2 cellular contexts compared by ENCODE assay signal in the genomic region with DNA sequence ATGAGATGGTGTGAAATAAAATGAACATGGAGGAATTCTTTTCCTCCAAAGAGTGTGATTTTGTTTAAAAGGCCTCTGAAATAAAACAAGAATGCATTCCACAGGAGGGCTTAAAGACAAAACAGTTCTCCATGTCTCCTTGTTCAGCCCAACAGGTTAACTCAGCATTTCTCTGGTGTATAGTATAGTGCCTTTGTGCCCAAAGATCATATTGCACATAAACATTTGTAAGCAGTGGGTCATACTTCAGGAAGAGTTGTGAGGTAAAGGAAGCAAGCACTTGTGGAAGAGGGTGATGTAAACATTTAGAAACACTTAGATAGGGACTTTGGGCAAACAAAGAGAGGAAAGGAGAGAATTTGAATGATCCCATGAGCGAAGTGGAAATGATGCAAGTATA.
TF ChIP-seq lines count a peak whose summit lies in the region.

No MANE protein-coding gene starts in this region.

TF ChIP-seq in HEK293, 187 proteins besides CTCF, POLR2A, EP300 and RAD21 (continued from another document and continues in another):
- TF ChIP-seq HOXC10 (CRISPR knock-in tag; IDR thresholded peaks at IDR 0.05) (no peak), ZBTB21 (tag by site-specific recombination; IDR thresholded peaks at IDR 0.05) (peak; percentile 54; the same call in 1 of the 2 replicates), ZNF280C (tag by site-specific recombination; IDR thresholded peaks at IDR 0.05) (no peak), ZFP37 (tag by site-specific recombination; IDR thresholded peaks at IDR 0.05) (no peak), ZNF701 (tag by site-specific recombination; IDR thresholded peaks at IDR 0.05) (no peak), ZNF792 (tag by site-specific recombination; IDR thresholded peaks at IDR 0.05) (no peak), ZBTB1 (tag by site-specific recombination; IDR thresholded peaks at IDR 0.05) (no peak), ZNF394 (tag by site-specific recombination; IDR thresholded peaks at IDR 0.05; ENCODE audit: borderline replicate concordance) (no peak), ZNF660 (tag by site-specific recombination; IDR thresholded peaks at IDR 0.05) (no peak), ZNF621 (tag by site-specific recombination; IDR thresholded peaks at IDR 0.05) (no peak), PRDM10 (tag by site-specific recombination; IDR thresholded peaks at IDR 0.05) (0 out of 2 replicates have a peak, but pooled peaks have one; percentile 10), SCRT2 (tag by site-specific recombination; IDR thresholded peaks at IDR 0.05) (peak; percentile 97), ZNF768 (tag by site-specific recombination; IDR thresholded peaks at IDR 0.05) (no peak), ZNF76 (tag by site-specific recombination; IDR thresholded peaks at IDR 0.05; ENCODE audit: borderline replicate concordance, low read depth) (no peak), ZNF623 (tag by site-specific recombination; IDR thresholded peaks at IDR 0.05) (no peak), ZNF692 (tag by site-specific recombination; IDR thresholded peaks at IDR 0.05) (0 out of 2 replicates have a peak, but pooled peaks have one; percentile 29), SCRT1 (tag by site-specific recombination; IDR thresholded peaks at IDR 0.05; ENCODE audit: borderline replicate concordance) (peak; percentile 91), ZNF239 (tag by site-specific recombination; IDR thresholded peaks at IDR 0.05) (no peak)
- TF ChIP-seq, protein P1, sequence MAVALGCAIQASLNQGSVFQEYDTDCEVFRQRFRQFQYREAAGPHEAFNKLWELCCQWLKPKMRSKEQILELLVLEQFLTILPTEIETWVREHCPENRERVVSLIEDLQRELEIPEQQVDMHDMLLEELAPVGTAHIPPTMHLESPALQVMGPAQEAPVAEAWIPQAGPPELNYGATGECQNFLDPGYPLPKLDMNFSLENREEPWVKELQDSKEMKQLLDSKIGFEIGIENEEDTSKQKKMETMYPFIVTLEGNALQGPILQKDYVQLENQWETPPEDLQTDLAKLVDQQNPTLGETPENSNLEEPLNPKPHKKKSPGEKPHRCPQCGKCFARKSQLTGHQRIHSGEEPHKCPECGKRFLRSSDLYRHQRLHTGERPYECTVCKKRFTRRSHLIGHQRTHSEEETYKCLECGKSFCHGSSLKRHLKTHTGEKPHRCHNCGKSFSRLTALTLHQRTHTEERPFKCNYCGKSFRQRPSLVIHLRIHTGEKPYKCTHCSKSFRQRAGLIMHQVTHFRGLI (tag by site-specific recombination; IDR thresholded peaks at IDR 0.05): peak; percentile 90; the same call in 1 of the 2 replicates

TF ChIP-seq in endothelial cell of umbilical vein, 7 proteins besides CTCF, POLR2A, EP300 and RAD21 (continued from another document):
- TF ChIP-seq POLR2AphosphoS5 (IDR thresholded peaks at IDR 0.05; ENCODE audit: insufficient read depth, low read depth, low read length) (no peak), EZH2 (IDR thresholded peaks at IDR 0.05; ENCODE audit: borderline replicate concordance, low read depth, low read length, severe bottlenecking) (no peak), MYC (IDR thresholded peaks at IDR 0.05; ENCODE audit: low read depth, low read length) (no peak), FOS (IDR thresholded peaks at IDR 0.05; ENCODE audit: borderline replicate concordance, insufficient read depth, low read length) (no peak), JUN (IDR thresholded peaks at IDR 0.05; ENCODE audit: borderline replicate concordance, insufficient read depth, insufficient read length, low read depth) (no peak)
